In genomic region chr16:78122774-78123315, GRCh38 we compare ENCODE assay signal across 1 cellular context.
A peak's percentile ranks its signal among the peaks of the same experiment; 100 is the strongest.
TF ChIP-seq lines count a peak whose summit lies in the region.

No MANE protein-coding gene starts in this region.

TF ChIP-seq in K562, 482 proteins besides CTCF, POLR2A, EP300 and RAD21 (continued from another document):
- TF ChIP-seq, protein P1, sequence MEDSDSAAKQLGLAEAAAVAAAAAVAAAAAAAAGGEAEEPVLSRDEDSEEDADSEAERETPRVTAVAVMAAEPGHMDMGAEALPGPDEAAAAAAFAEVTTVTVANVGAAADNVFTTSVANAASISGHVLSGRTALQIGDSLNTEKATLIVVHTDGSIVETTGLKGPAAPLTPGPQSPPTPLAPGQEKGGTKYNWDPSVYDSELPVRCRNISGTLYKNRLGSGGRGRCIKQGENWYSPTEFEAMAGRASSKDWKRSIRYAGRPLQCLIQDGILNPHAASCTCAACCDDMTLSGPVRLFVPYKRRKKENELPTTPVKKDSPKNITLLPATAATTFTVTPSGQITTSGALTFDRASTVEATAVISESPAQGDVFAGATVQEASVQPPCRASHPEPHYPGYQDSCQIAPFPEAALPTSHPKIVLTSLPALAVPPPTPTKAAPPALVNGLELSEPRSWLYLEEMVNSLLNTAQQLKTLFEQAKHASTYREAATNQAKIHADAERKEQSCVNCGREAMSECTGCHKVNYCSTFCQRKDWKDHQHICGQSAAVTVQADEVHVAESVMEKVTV (CRISPR knock-in tag; IDR thresholded peaks at IDR 0.05) = 0 out of 2 replicates have a peak, but pooled peaks have one; percentile 20
- TF ChIP-seq ZNF57 (CRISPR knock-in tag; IDR thresholded peaks at IDR 0.05) (no peak), ETS1 (conservative IDR thresholded peaks at IDR 0.05; ENCODE audit: control insufficient read depth, low read depth, low read length) (no peak), EGR1 (conservative IDR thresholded peaks at IDR 0.05) (peak; percentile 15; the same call in 1 of the 2 replicates), ARID4B (CRISPR knock-in tag; IDR thresholded peaks at IDR 0.05) (no peak)
- TF ChIP-seq, protein P2, sequence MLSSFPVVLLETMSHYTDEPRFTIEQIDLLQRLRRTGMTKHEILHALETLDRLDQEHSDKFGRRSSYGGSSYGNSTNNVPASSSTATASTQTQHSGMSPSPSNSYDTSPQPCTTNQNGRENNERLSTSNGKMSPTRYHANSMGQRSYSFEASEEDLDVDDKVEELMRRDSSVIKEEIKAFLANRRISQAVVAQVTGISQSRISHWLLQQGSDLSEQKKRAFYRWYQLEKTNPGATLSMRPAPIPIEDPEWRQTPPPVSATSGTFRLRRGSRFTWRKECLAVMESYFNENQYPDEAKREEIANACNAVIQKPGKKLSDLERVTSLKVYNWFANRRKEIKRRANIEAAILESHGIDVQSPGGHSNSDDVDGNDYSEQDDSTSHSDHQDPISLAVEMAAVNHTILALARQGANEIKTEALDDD (IDR thresholded peaks at IDR 0.05) = no peak
- TF ChIP-seq, protein P3, sequence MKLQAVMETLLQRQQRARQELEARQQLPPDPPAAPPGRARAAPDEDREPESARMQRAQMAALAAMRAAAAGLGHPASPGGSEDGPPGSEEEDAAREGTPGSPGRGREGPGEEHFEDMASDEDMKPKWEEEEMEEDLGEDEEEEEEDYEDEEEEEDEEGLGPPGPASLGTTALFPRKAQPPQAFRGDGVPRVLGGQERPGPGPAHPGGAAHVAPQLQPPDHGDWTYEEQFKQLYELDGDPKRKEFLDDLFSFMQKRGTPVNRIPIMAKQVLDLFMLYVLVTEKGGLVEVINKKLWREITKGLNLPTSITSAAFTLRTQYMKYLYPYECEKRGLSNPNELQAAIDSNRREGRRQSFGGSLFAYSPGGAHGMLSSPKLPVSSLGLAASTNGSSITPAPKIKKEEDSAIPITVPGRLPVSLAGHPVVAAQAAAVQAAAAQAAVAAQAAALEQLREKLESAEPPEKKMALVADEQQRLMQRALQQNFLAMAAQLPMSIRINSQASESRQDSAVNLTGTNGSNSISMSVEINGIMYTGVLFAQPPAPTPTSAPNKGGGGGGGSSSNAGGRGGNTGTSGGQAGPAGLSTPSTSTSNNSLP (IDR thresholded peaks at IDR 0.05; ENCODE audit: borderline replicate concordance, low read depth, low read length) = peak; percentile 71; the same call in 1 of the 2 replicates
